6 cellular contexts compared by ENCODE assay signal in genomic region chr9:39008907-39009306, GRCh38.
DNase-seq lines count a peak whose midpoint lies in the region; ATAC-seq and TF ChIP-seq lines count a peak whose summit lies in the region.
"Not testable (repeated sequence)": the region's sequence is repeated elsewhere in the genome, so short reads cannot be mapped to it uniquely, and the experiment has no call there.

No MANE protein-coding gene starts in this region.

- intact Hi-C loops in Right ventricle myocardium superior (cut with DNase I); lower lobe of right lung (cut with DNase I); aorta (cut with DNase I): not testable (repeated sequence)

- not testable (repeated sequence) for H3K4me1 ChIP-seq in lower lobe of right lung; aorta (ENCODE audit: control insufficient read depth in 1 of 2, insufficient read depth in 2 of 2, low read length in 2 of 2)

- ATAC-seq in esophagus mucosa (peak; percentile 36), Right ventricle myocardium superior (ENCODE audit: poor library complexity) (peak; percentile 25), lower lobe of right lung (peak; percentile 26 to 38), aorta (ENCODE audit: low FRiP score) (peak; percentile 27)
- ATAC-seq in natural killer cell treated with Interleukin-12 subunit alpha and Interleukin-12 subunit beta and Interleukin-15 and Interleukin-18, amount 100 ng/mL, for 72 hours: peak; percentile 39 to 53
- peak; percentile 6 for ATAC-seq in stimulated activated naive CD8-positive, alpha-beta T cell treated with anti-CD3 and anti-CD28 coated beads, Interleukin-15, Interleukin-2, amounts not matched to agents 100 U/mL and 50 U/mL, for 24 hours

- H3K36me3 Mint-ChIP-seq in natural killer cell treated with Interleukin-12 subunit alpha and Interleukin-12 subunit beta and Interleukin-15 and Interleukin-18, amount 100 ng/mL, for 72 hours: not testable (repeated sequence)

- H3K27me3 Mint-ChIP-seq in natural killer cell treated with Interleukin-12 subunit alpha and Interleukin-12 subunit beta and Interleukin-15 and Interleukin-18, amount 100 ng/mL, for 72 hours: not testable (repeated sequence)

- not testable (repeated sequence) for H3K36me3 ChIP-seq in lower lobe of right lung; aorta (ENCODE audit: control insufficient read depth in 1 of 2, insufficient read depth in 2 of 2, low read length in 1 of 2)

- not testable (repeated sequence) for TF ChIP-seq CTCF in lower lobe of right lung (IDR thresholded peaks at IDR 0.05)

- not testable (repeated sequence) for H3K4me1 Mint-ChIP-seq in natural killer cell treated with Interleukin-12 subunit alpha and Interleukin-12 subunit beta and Interleukin-15 and Interleukin-18, amount 100 ng/mL, for 72 hours (ENCODE audit: low read depth in 2 of 2)

- not testable (repeated sequence) for H3K27ac Mint-ChIP-seq in natural killer cell treated with Interleukin-12 subunit alpha and Interleukin-12 subunit beta and Interleukin-15 and Interleukin-18, amount 100 ng/mL, for 72 hours

- H3K27ac ChIP-seq in lower lobe of right lung; aorta (ENCODE audit: low read depth in 1 of 2, low read length in 2 of 2): not testable (repeated sequence)

- not testable (repeated sequence) for H3K4me3 ChIP-seq in lower lobe of right lung; aorta (ENCODE audit: low read length in 2 of 2)

- not testable (repeated sequence) for H3K9me3 Mint-ChIP-seq in natural killer cell treated with Interleukin-12 subunit alpha and Interleukin-12 subunit beta and Interleukin-15 and Interleukin-18, amount 100 ng/mL, for 72 hours

- H3K27me3 ChIP-seq in lower lobe of right lung (ENCODE audit: low read depth); aorta (ENCODE audit: control insufficient read depth in 1 of 2, insufficient read depth in 2 of 2, low read length in 1 of 2): not testable (repeated sequence)

- not testable (repeated sequence) for DNase-seq in Right ventricle myocardium superior; lower lobe of right lung; natural killer cell treated with Interleukin-12 subunit alpha and Interleukin-12 subunit beta and Interleukin-15 and Interleukin-18, amount 100 ng/mL, for 72 hours (ENCODE audit: low spot score); stimulated activated naive CD8-positive, alpha-beta T cell treated with anti-CD3 and anti-CD28 coated beads, Interleukin-15, Interleukin-2, amounts not matched to agents 100 U/mL and 50 U/mL, for 24 hours; aorta

- H3K4me3 Mint-ChIP-seq in natural killer cell treated with Interleukin-12 subunit alpha and Interleukin-12 subunit beta and Interleukin-15 and Interleukin-18, amount 100 ng/mL, for 72 hours: not testable (repeated sequence)

- H3K9me3 ChIP-seq in lower lobe of right lung; aorta (ENCODE audit: control insufficient read depth, low read length): not testable (repeated sequence)

- 86 to 91% methylated on average over 2 of the region's 2 CpGs for whole genome bisulfite sequencing in aorta, 2 donors
